Comparison of ENCODE assay signal across 36 cellular contexts in genomic region chr12:57581802-57582201, GRCh38. TPM values are rescaled to one million over a fixed set of nuclear protein-coding genes. Genes with fewer than 3 reads are reported as not detected.
"Had no signal": no experiment of that assay in that cellular context is flagged by ENCODE, and none has a peak within 500 bp of the region (broad histone marks: within the 10 kb centered on the region; RNA-seq: fewer than 3 reads in every experiment).

No MANE protein-coding gene starts in this region.

- DNase-seq: Karpas-422, Kasumi-1, KG1, MG63, MM.1S, MV-4-11, NCI-H1048, NCI-H1092, NCI-H1092 treated with DMSO at 0.1 percent for 48 hours, NCI-H1105, NCI-H1105 treated with DMSO at 0.1 percent for 48 hours, NCI-H1417, NCI-H1417 treated with DMSO at 0.1 percent for 48 hours, NCI-H1436, NCI-H1436 treated with DMSO at 0.1 percent for 48 hours, NCI-H146, NCI-H1694, NCI-H1694 treated with DMSO at 0.1 percent for 48 hours, NCI-H187, NCI-H187 treated with DMSO at 0.1 percent for 48 hours, NCI-H1930, NCI-H2029, NCI-H2029 treated with DMSO at 0.1 percent for 48 hours, NCI-H2081, NCI-H2081 treated with DMSO at 0.1 percent for 48 hours, NCI-H2107, NCI-H2171, NCI-H2171 treated with DMSO at 0.1 percent for 48 hours, NCI-H2227 treated with DMSO at 0.1 percent for 48 hours, NCI-H226, NCI-H345, NCI-H446, NCI-H446 treated with DMSO at 0.1 percent for 48 hours, NCI-H510A had no signal

- H3K36me3 ChIP-seq: MG63 had no signal

- H3K27ac ChIP-seq: KMS-11 had no signal

- H3K4me3 ChIP-seq: MG63 had no signal

- H3K9me3 ChIP-seq: MG63 had no signal

RNA-seq across cellular contexts. Expression of gene KIF5A, which starts 32.0 kb away (rescaled TPM):
- total RNA-seq: LHCN-M2 had no signal
